8 cellular contexts compared by ENCODE assay signal in genomic region chrX:119605739-119606507, GRCh38. TPM values are rescaled to one million over a fixed set of nuclear protein-coding genes. Genes with fewer than 3 reads are reported as not detected.
DNase-seq lines count a peak whose midpoint lies in the region; ATAC-seq, FAIRE-seq and TF ChIP-seq lines count a peak whose summit lies in the region.

Gene NKRF (minus strand): TSS chrX:119606424.

- peak; percentile 72 for ATAC-seq in GM21528 (IDR thresholded peaks at IDR 0.05; ENCODE audit: low FRiP score, unreplicated experiment)

- peak within 1 kb of the TSS; percentile 40 to 86 (median 81) for H3K9ac ChIP-seq in subcutaneous abdominal adipose tissue (ENCODE audit: low read length in 5 of 5)

- peak within 1 kb of the TSS; percentile 92 for H3K27ac ChIP-seq in subcutaneous abdominal adipose tissue (ENCODE audit: low read depth, low read length)

- H3K9me3 ChIP-seq in neuron (ENCODE audit: low read length), result no peaks in the 10 kb centered on the region
- no peaks in the 10 kb centered on the region for H3K9me3 ChIP-seq in subcutaneous abdominal adipose tissue (ENCODE audit: control insufficient read depth in 5 of 5, low read length in 5 of 5)

- no peaks in the 10 kb centered on the region for H3K4me1 ChIP-seq in neuron (ENCODE audit: insufficient read depth, low read length)
- H3K4me1 ChIP-seq in subcutaneous abdominal adipose tissue (ENCODE audit: control insufficient read depth in 5 of 5, insufficient read depth in 5 of 5, low read length in 5 of 5), result peaks cover 0 to 15% (median 8%) of the 10 kb centered on the region in 5 donors

- TF ChIP-seq CTCF in fibroblast of villous mesenchyme (IDR thresholded peaks at IDR 0.05; ENCODE audit: insufficient read depth, low read depth, low read length), result no peak

- peak; percentile 74 for DNase-seq in DMS114 treated with DMSO at 0.1 percent for 48 hours (lab: John Stamatoyannopoulos, UW; ENCODE audit: unreplicated experiment)
- peak; percentile 65 for DNase-seq in HuH-7.5 (ENCODE audit: low spot score)
- DNase-seq in RCC 7860 (ENCODE audit: low spot score), result peak; percentile 78
- DNase-seq in activated effector memory CD4-positive, alpha-beta T cell treated with Interleukin-2 at 50 U/mL for 16 hours, result peak; percentile 76
- no peak for DNase-seq in fibroblast of villous mesenchyme (ENCODE audit: low read depth)

- H3K4me3 ChIP-seq in fibroblast of villous mesenchyme (ENCODE audit: low read depth, low read length) (peak within 1 kb of the TSS; percentile 81), neuron (ENCODE audit: low read length) (peak within 1 kb of the TSS; percentile 84), subcutaneous abdominal adipose tissue (ENCODE audit: low read depth in 1 of 5, low read length in 5 of 5) (peak within 1 kb of the TSS; percentile 61 to 90 (median 82))

- no peaks in the 10 kb centered on the region for H3K36me3 ChIP-seq in neuron (ENCODE audit: insufficient read depth, low read length)
- H3K36me3 ChIP-seq in subcutaneous abdominal adipose tissue (ENCODE audit: control insufficient read depth in 5 of 5, insufficient read depth in 5 of 5, low read length in 5 of 5), result peaks cover 0 to 2% (median 0%) of the 10 kb centered on the region in 5 donors

- no peaks in the 10 kb centered on the region for H3K27me3 ChIP-seq in neuron (ENCODE audit: insufficient read depth, low read length)
- peaks cover 0 to 2% (median 0%) of the 10 kb centered on the region in 5 donors for H3K27me3 ChIP-seq in subcutaneous abdominal adipose tissue (ENCODE audit: control insufficient read depth in 5 of 5, insufficient read depth in 4 of 5, low read length in 5 of 5)

- no peak for FAIRE-seq in RCC 7860 (lab: Jason Lieb, UNC)

- H2AFZ ChIP-seq in neuron (ENCODE audit: low read depth, low read length), result peak within 1 kb of the TSS; percentile 66

RNA-seq across cellular contexts. Expression of gene NKRF, which starts in this region (rescaled TPM):
- total RNA-seq in fibroblast of villous mesenchyme, result 5.2 and 6.9 TPM in 2 replicates
